ENCODE assay signal across 30 cellular contexts in genomic region chr6:79028641-79029314, GRCh38. TPM values are rescaled to one million over a fixed set of nuclear protein-coding genes. Genes with fewer than 3 reads are reported as not detected.
DNase-seq lines count a peak whose midpoint lies in the region; ATAC-seq and TF ChIP-seq lines count a peak whose summit lies in the region.
"Had no signal": no experiment of that assay in that cellular context is flagged by ENCODE, and none has a peak within 500 bp of the region (broad histone marks: within the 10 kb centered on the region; RNA-seq: fewer than 3 reads in every experiment).

No MANE protein-coding gene starts in this region.

- no peaks in the 10 kb centered on the region for H3K9me3 Mint-ChIP-seq in immature natural killer cell
- H3K9me3 Mint-ChIP-seq: activated naive CD4-positive, alpha-beta T cell treated with anti-CD3 and anti-CD28 coated beads, Interleukin-2, amount 50 U/mL, for 72 hours; activated T-helper 17 cell treated with anti-CD3 and anti-CD28 coated beads, Interleukin-2, amount 50 U/mL, for 72 hours; CD8-positive, alpha-beta memory T cell; neural crest cell had no signal

- POLR2A ChIA-PET in SK-N-SH (lab: Yijun Ruan, JAX), result no interaction called here

- no peak for TF ChIP-seq RAD21 in SK-N-SH (IDR thresholded peaks at IDR 0.05; ENCODE audit: low read length)

- H3K4me1 Mint-ChIP-seq in immature natural killer cell, result peaks cover 32 to 78% of the 10 kb centered on the region in 2 donors

- WGBS in SK-N-SH (ENCODE audit: low lambda C conversion rate), result 100% methylated on average over 1 of the region's 1 CpG

- H3K36me3 ChIP-seq in SK-N-SH (replicated peaks in 1 of 2; ENCODE audit: control insufficient read depth in 1 of 2, insufficient read depth in 2 of 2, low read length in 1 of 2), result peaks cover 11 to 26% of the 10 kb centered on the region in 2 experiments
- H3K36me3 ChIP-seq in SK-N-MC (ENCODE audit: insufficient read depth, low read length), result peaks cover 60% of the 10 kb centered on the region
- H3K36me3 ChIP-seq: ovary had no signal

- no peaks in the 10 kb centered on the region for H3K9me2 ChIP-seq in SK-N-SH

- H3K9ac ChIP-seq in SK-N-SH, result no peak overlapping the region
- no peak overlapping the region for H3K9ac ChIP-seq in SK-N-MC (ENCODE audit: insufficient read length)

- no peak overlapping the region for H2AFZ ChIP-seq in SK-N-SH (ENCODE audit: low read depth)

- no peak for TF ChIP-seq EP300 in SK-N-SH (IDR thresholded peaks at IDR 0.05; ENCODE audit: borderline replicate concordance in 1 of 2, low read depth in 1 of 2, low read length in 1 of 2)

- peak overlapping the region in 4 of 6 donors; percentile 2 to 32 (median 22) for H3K27ac Mint-ChIP-seq in immature natural killer cell
- H3K27ac Mint-ChIP-seq: activated T-helper 17 cell treated with anti-CD3 and anti-CD28 coated beads, Interleukin-2, amount 50 U/mL, for 72 hours had no signal

- H3K79me2 ChIP-seq in SK-N-SH (ENCODE audit: insufficient read depth), result no peaks in the 10 kb centered on the region

- H3F3A ChIP-seq in SK-N-SH (replicated peaks; ENCODE audit: insufficient read depth), result peaks cover 3% of the 10 kb centered on the region

- CTCF ChIA-PET in SK-N-SH (lab: Yijun Ruan, JAX), result no interaction called here

- H3K4me3 Mint-ChIP-seq in immature natural killer cell, result no peak overlapping the region
- H3K4me3 Mint-ChIP-seq: activated T-helper 17 cell treated with anti-CD3 and anti-CD28 coated beads, Interleukin-2, amount 50 U/mL, for 72 hours; CD8-positive, alpha-beta memory T cell; neural crest cell; T-helper 17 cell had no signal

- no peaks in the 10 kb centered on the region for H3K27me3 ChIP-seq in SK-N-SH (ENCODE audit: insufficient read depth)
- H3K27me3 ChIP-seq: MG63, ovary, upper lobe of right lung had no signal

- no peak for TF ChIP-seq CTCF in SK-N-SH (IDR thresholded peaks at IDR 0.05)

- H3K27me3 Mint-ChIP-seq in immature natural killer cell (ENCODE audit: low read depth in 3 of 3), result no peaks in the 10 kb centered on the region
- H3K27me3 Mint-ChIP-seq: activated T-helper 17 cell treated with anti-CD3 and anti-CD28 coated beads, Interleukin-2, amount 50 U/mL, for 72 hours; CD8-positive, alpha-beta memory T cell; T-helper 17 cell had no signal

- peaks cover 0 to 9% (median 0%) of the 10 kb centered on the region in 3 donors for H3K36me3 Mint-ChIP-seq in immature natural killer cell

- H3K27ac ChIP-seq in SK-N-SH (ENCODE audit: low read depth in 2 of 2, low read length in 1 of 2), result peak overlapping the region in 1 of 2 experiments; percentile 58; a peak in 1 of 4 replicates
- H3K27ac ChIP-seq in SK-N-MC, result 0 out of 2 replicates have a peak overlapping the region, but pooled peaks have one; percentile 9
- H3K27ac ChIP-seq: 22Rv1, ovary, skin epidermis, upper lobe of right lung had no signal

- DNase-seq in SK-N-SH (no peak), EL (peak; percentile 72), SK-N-MC (ENCODE audit: low read depth, low spot score) (no peak), immature natural killer cell (no peak), COR-L47 (lab: John Stamatoyannopoulos, UW) (no peak)
- DNase-seq in stimulated activated naive CD4-positive, alpha-beta T cell (lab: John Stamatoyannopoulos, UW), result no peak
- DNase-seq: activated CD4-positive, alpha-beta T cell treated with anti-CD3 and anti-CD28 coated beads, Interleukin-2, amount 50 U/mL, for 4 hours; activated CD4-positive, CD25-positive, alpha-beta regulatory T cell; activated CD8-positive, alpha-beta memory T cell treated with anti-CD3 and anti-CD28 coated beads, Interleukin-2, amount 50 U/mL, for 4 hours; CD8-positive, alpha-beta memory T cell; DMS153; hippocampal formation; KBM-7; left colon; MG63; mucosa of descending colon; NCI-H2029; NCI-H526; NK-92 treated with Interleukin-12 subunit alpha and Interleukin-12 subunit beta, amount 100 ng/mL, for 24 hours; ovary; stimulated activated naive CD8-positive, alpha-beta T cell treated with anti-CD3 and anti-CD28 coated beads, Interleukin-15, Interleukin-2, amounts not matched to agents 100 U/mL and 50 U/mL, for 24 hours; T-helper 17 cell; upper lobe of right lung had no signal

- peak; percentile 76; the same call in 2 of the 3 replicates for ATAC-seq in SK-N-SH treated with all-trans-retinoic acid at 6 μM for 48 hours
- no peak for ATAC-seq in GM18909 (IDR thresholded peaks at IDR 0.05; ENCODE audit: poor library complexity, unreplicated experiment)
- ATAC-seq: activated naive CD4-positive, alpha-beta T cell treated with anti-CD3 and anti-CD28 coated beads, Interleukin-2, amount 50 U/mL, for 72 hours; activated T-helper 17 cell treated with anti-CD3 and anti-CD28 coated beads, Interleukin-2, amount 50 U/mL, for 72 hours; left colon; mucosa of descending colon; stimulated activated naive CD8-positive, alpha-beta T cell treated with anti-CD3 and anti-CD28 coated beads, Interleukin-15, Interleukin-2, amounts not matched to agents 100 U/mL and 50 U/mL, for 24 hours; T-helper 17 cell; upper lobe of right lung had no signal

- H3K4me2 ChIP-seq in SK-N-SH, result no peak overlapping the region

- peaks cover 0 to 2% of the 10 kb centered on the region in 2 experiments; a peak in 1 of 4 replicates for H3K4me1 ChIP-seq in SK-N-SH (ENCODE audit: control insufficient read depth in 1 of 2, insufficient read depth in 2 of 2, low read depth in 1 of 2, low read length in 1 of 2)

- no peaks in the 10 kb centered on the region for H4K20me1 ChIP-seq in SK-N-SH (ENCODE audit: insufficient read depth)

- H3K9me3 ChIP-seq in SK-N-SH (no peaks in the 10 kb centered on the region), SK-N-MC (ENCODE audit: low read depth, low read length) (no peaks in the 10 kb centered on the region)
- H3K9me3 ChIP-seq: MG63, mucosa of descending colon, ovary, upper lobe of right lung had no signal

- H3K4me3 ChIP-seq in SK-N-SH (ENCODE audit: low read depth in 2 of 2, low read length in 1 of 2) (no peak overlapping the region), SK-N-MC (no peak overlapping the region)
- H3K4me3 ChIP-seq: MG63, mucosa of descending colon, ovary, skin epidermis, upper lobe of right lung had no signal

TF ChIP-seq in SK-N-SH treated with all-trans-retinoic acid at 6 μM for 48 hours, 23 proteins besides CTCF, POLR2A, EP300 and RAD21 (continues in another document):
- TF ChIP-seq ISL1 (CRISPR knock-in tag; IDR thresholded peaks at IDR 0.05), result peak; percentile 44
- no peak for TF ChIP-seq ZNF8 (CRISPR knock-in tag; IDR thresholded peaks at IDR 0.05)
- no peak for TF ChIP-seq TCF4 (CRISPR knock-in tag; IDR thresholded peaks at IDR 0.05; ENCODE audit: borderline replicate concordance)
- TF ChIP-seq ZNF565 (CRISPR knock-in tag; conservative IDR thresholded peaks at IDR 0.05; ENCODE audit: low read depth), result no peak

TF ChIP-seq in SK-N-SH, 30 proteins besides CTCF, POLR2A, EP300 and RAD21 (continues in another document):
- TF ChIP-seq, protein P1, sequence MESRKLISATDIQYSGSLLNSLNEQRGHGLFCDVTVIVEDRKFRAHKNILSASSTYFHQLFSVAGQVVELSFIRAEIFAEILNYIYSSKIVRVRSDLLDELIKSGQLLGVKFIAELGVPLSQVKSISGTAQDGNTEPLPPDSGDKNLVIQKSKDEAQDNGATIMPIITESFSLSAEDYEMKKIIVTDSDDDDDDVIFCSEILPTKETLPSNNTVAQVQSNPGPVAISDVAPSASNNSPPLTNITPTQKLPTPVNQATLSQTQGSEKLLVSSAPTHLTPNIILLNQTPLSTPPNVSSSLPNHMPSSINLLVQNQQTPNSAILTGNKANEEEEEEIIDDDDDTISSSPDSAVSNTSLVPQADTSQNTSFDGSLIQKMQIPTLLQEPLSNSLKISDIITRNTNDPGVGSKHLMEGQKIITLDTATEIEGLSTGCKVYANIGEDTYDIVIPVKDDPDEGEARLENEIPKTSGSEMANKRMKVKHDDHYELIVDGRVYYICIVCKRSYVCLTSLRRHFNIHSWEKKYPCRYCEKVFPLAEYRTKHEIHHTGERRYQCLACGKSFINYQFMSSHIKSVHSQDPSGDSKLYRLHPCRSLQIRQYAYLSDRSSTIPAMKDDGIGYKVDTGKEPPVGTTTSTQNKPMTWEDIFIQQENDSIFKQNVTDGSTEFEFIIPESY (IDR thresholded peaks at IDR 0.05; ENCODE audit: borderline replicate concordance, low read depth), result no peak
- TF ChIP-seq GATA2 (CRISPR knock-in tag; IDR thresholded peaks at IDR 0.05) (no peak), FOXM1 (IDR thresholded peaks at IDR 0.05; ENCODE audit: low read depth) (no peak), POLR2AphosphoS5 (IDR thresholded peaks at IDR 0.05; ENCODE audit: low read depth, low read length) (no peak), TCF12 (IDR thresholded peaks at IDR 0.05) (no peak), PBX3 (IDR thresholded peaks at IDR 0.05) (no peak), SMC3 (IDR thresholded peaks at IDR 0.05; ENCODE audit: low read depth, low read length) (no peak), RFX5 (IDR thresholded peaks at IDR 0.05; ENCODE audit: low read length) (no peak), TAF1 (IDR thresholded peaks at IDR 0.05; ENCODE audit: borderline replicate concordance, low read depth, low read length) (no peak), YY1 (IDR thresholded peaks at IDR 0.05; ENCODE audit: low read depth) (no peak), SIN3A (IDR thresholded peaks at IDR 0.05; ENCODE audit: borderline replicate concordance, low read depth, low read length) (no peak), ELF1 (IDR thresholded peaks at IDR 0.05) (no peak)
- TF ChIP-seq, protein P2, sequence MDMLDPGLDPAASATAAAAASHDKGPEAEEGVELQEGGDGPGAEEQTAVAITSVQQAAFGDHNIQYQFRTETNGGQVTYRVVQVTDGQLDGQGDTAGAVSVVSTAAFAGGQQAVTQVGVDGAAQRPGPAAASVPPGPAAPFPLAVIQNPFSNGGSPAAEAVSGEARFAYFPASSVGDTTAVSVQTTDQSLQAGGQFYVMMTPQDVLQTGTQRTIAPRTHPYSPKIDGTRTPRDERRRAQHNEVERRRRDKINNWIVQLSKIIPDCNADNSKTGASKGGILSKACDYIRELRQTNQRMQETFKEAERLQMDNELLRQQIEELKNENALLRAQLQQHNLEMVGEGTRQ (IDR thresholded peaks at IDR 0.05; ENCODE audit: borderline replicate concordance, low read depth, low read length), result no peak

RNA-seq across cellular contexts. Expression of gene PHIP, which starts 49.3 kb away (rescaled TPM):
- 1.7 and 1.9 TPM in 2 replicates for polyA plus RNA-seq in SK-N-SH (2012; rRNA removed)
- polyA plus RNA-seq in SK-N-SH (2012; cell fraction: cytosol; rRNA removed), result 2.0 and 2.3 TPM in 2 replicates
- polyA plus RNA-seq in SK-N-SH (2012; cell fraction: nucleus; rRNA removed), result 2.3 and 5.3 TPM in 2 replicates
- 10 to 100 TPM in 1 of 3 donors, 1 to 10 TPM in 2; 4.1 to 12.8 (median 5.7) TPM for polyA plus RNA-seq in immature natural killer cell
